ENCODE assay signal across 1 cellular context in genomic region chr14:64958743-64959142, GRCh38.
TF ChIP-seq lines count a peak whose summit lies in the region.

No MANE protein-coding gene starts in this region.

TF ChIP-seq in H1, 55 proteins besides CTCF, POLR2A, EP300 and RAD21:
- TF ChIP-seq CHD2 (IDR thresholded peaks at IDR 0.05; ENCODE audit: low read length) (no peak), EZH2 (IDR thresholded peaks at IDR 0.05; ENCODE audit: low read depth, low read length, severe bottlenecking) (no peak), CREB1 (IDR thresholded peaks at IDR 0.05) (no peak), BCL11A (IDR thresholded peaks at IDR 0.05; ENCODE audit: low read depth in 2 of 2, low read length in 2 of 2) (no peak), FOSL1 (IDR thresholded peaks at IDR 0.05; ENCODE audit: insufficient read depth, low read depth, low read length) (no peak), RBBP5 (IDR thresholded peaks at IDR 0.05; ENCODE audit: borderline replicate concordance, low read depth, low read length) (no peak), RFX5 (IDR thresholded peaks at IDR 0.05; ENCODE audit: borderline replicate concordance, low read depth, low read length) (no peak)
- TF ChIP-seq, protein P1, sequence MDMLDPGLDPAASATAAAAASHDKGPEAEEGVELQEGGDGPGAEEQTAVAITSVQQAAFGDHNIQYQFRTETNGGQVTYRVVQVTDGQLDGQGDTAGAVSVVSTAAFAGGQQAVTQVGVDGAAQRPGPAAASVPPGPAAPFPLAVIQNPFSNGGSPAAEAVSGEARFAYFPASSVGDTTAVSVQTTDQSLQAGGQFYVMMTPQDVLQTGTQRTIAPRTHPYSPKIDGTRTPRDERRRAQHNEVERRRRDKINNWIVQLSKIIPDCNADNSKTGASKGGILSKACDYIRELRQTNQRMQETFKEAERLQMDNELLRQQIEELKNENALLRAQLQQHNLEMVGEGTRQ (IDR thresholded peaks at IDR 0.05; ENCODE audit: low read length) = no peak
